Comparison of ENCODE assay signal across 23 cellular contexts in genomic region chr17:18991531-18992315, GRCh38. TPM values are rescaled to one million over a fixed set of nuclear protein-coding genes. Genes with fewer than 3 reads are reported as not detected.
"Had no signal": no experiment of that assay in that cellular context is flagged by ENCODE, and none has a peak within 500 bp of the region (broad histone marks: within the 10 kb centered on the region; RNA-seq: fewer than 3 reads in every experiment).

No MANE protein-coding gene starts in this region.

- H3K36me3 ChIP-seq: gastrocnemius medialis, right atrium auricular region, upper lobe of right lung had no signal

- DNase-seq: activated CD4-positive, alpha-beta T cell treated with anti-CD3 and anti-CD28 coated beads, Interleukin-2, amount 10 ng/mL, durations not matched to agents 24 days and 14 days; activated CD4-positive, CD25-positive, alpha-beta regulatory T cell; activated CD8-positive, alpha-beta T cell treated with anti-CD3 and anti-CD28 coated beads for 36 hours; activated naive CD4-positive, alpha-beta T cell treated with Interleukin-2 at 50 U/mL for 16 hours; activated naive CD8-positive, alpha-beta T cell treated with anti-CD3 and anti-CD28 coated beads, Interleukin-2, amount 50 U/mL, for 24 hours; activated T-cell treated with anti-CD3 and anti-CD28 coated beads, Interleukin-2, amount 50 U/mL, for 1 hour; aorta; brain microvascular endothelial cell; erythroblast; gastrocnemius medialis; head of caudate nucleus; stimulated activated CD4-positive, alpha-beta T cell treated with anti-CD3 and anti-CD28 coated beads, Interleukin-4, amount 100 ng/mL, for 1 hour; T-cell; upper lobe of right lung had no signal

- H3K9me3 ChIP-seq: gastrocnemius medialis, upper lobe of right lung had no signal

- H3K27ac ChIP-seq: brain microvascular endothelial cell, coronary artery, gastrocnemius medialis, upper lobe of right lung had no signal

- ATAC-seq: activated naive CD8-positive, alpha-beta T cell treated with anti-CD3 and anti-CD28 coated beads, Interleukin-2, amount 50 U/mL, for 24 hours; gastrocnemius medialis had no signal

- H3K4me1 ChIP-seq: gastrocnemius medialis had no signal

- H3K4me3 ChIP-seq: coronary artery, gastrocnemius medialis, right atrium auricular region, skin epidermis, upper lobe of right lung had no signal

- H3K27me3 ChIP-seq: brain microvascular endothelial cell, gastrocnemius medialis, right atrium auricular region, upper lobe of right lung had no signal

RNA-seq across cellular contexts. Expression of gene FAM83G, which starts 12.8 kb away (rescaled TPM):
- polyA plus RNA-seq: neural cell had no signal

RNA-seq across cellular contexts. Expression of gene SLC5A10, which starts 39.8 kb away (rescaled TPM):
- total RNA-seq: activated CD4-positive, alpha-beta T cell treated with anti-CD3 and anti-CD28 coated beads, Interleukin-2, amount 10 ng/mL, durations not matched to agents 24 days and 14 days; activated CD8-positive, alpha-beta T cell treated with anti-CD3 and anti-CD28 coated beads for 36 hours; activated T-helper 17 cell treated with anti-CD3 and anti-CD28 coated beads, Interleukin-2, amount 50 U/mL, for 72 hours; aorta; gastrocnemius medialis; lung microvascular endothelial cell; osteoblast; progenitor cell of endocrine pancreas; upper lobe of right lung had no signal
- polyA plus RNA-seq: keratinocyte, neural cell had no signal

RNA-seq across cellular contexts. Expression of gene GRAP, which starts 55.0 kb away (rescaled TPM):
- total RNA-seq: osteoblast, progenitor cell of endocrine pancreas had no signal
